Comparison of ENCODE assay signal across 1 cellular context in genomic region chr20:50108571-50109235, GRCh38.
TF ChIP-seq lines count a peak whose summit lies in the region.

No MANE protein-coding gene starts in this region.

TF ChIP-seq in K562, 482 proteins besides CTCF, POLR2A, EP300 and RAD21 (continued from another document):
- TF ChIP-seq RERE (CRISPR knock-in tag; IDR thresholded peaks at IDR 0.05; ENCODE audit: borderline replicate concordance) (no peak), ATF7 (IDR thresholded peaks at IDR 0.05) (no peak), ZBTB9 (CRISPR knock-in tag; IDR thresholded peaks at IDR 0.05) (no peak)
